8 cellular contexts compared by ENCODE assay signal in the genomic region with DNA sequence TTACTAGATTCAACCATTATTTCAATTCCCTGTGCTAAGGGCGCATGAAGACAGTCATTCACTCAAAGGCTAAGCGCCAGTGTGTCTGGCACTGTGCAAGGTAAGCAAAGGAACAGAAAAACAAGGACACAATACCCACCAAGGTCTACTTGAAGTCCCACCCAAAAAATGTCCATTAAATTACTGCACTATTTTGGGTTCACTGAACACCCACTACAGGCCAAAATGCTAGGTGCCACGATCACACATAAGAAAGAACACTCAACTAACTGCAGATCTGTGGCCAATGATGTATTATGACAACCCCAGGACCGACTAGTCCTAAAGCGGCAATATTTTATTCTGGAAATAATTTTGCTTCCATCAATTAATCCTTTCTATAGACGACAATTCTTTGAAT. TPM values are rescaled to one million over a fixed set of nuclear protein-coding genes. Genes with fewer than 3 reads are reported as not detected.
DNase-seq lines count a peak whose midpoint lies in the region; ATAC-seq and TF ChIP-seq lines count a peak whose summit lies in the region.

No MANE protein-coding gene starts in this region.

- ATAC-seq in HG03025 (IDR thresholded peaks at IDR 0.05; ENCODE audit: low FRiP score, unreplicated experiment) (no peak), body of pancreas (no peak)

- DNase-seq in GM12864 (ENCODE audit: low read depth) = no peak
- DNase-seq in NT2/D1 (ENCODE audit: low read depth, low spot score) = no peak
- DNase-seq in osteoblast (ENCODE audit: insufficient read length, low spot score, missing footprints) = no peak
- DNase-seq in body of pancreas = no peak
- no peak for DNase-seq in DMS79 treated with DMSO at 0.1 percent for 48 hours (lab: John Stamatoyannopoulos, UW)
- no peak for DNase-seq in uterus

- TF ChIP-seq POLR2A in body of pancreas (IDR thresholded peaks at IDR 0.05) = no peak
- TF ChIP-seq POLR2A in uterus (IDR thresholded peaks at IDR 0.05) = no peak

- H3K9me3 ChIP-seq in NT2/D1 (ENCODE audit: insufficient read depth, low read length) = 0 out of 2 replicates have a peak, but pooled peaks cover under 1% of the 10 kb centered on the region
- H3K9me3 ChIP-seq in endocrine pancreas (ENCODE audit: control insufficient read depth, low read length) = no peaks in the 10 kb centered on the region
- H3K9me3 ChIP-seq in osteoblast (ENCODE audit: low read depth, low read length) = no peaks in the 10 kb centered on the region
- no peaks in the 10 kb centered on the region for H3K9me3 ChIP-seq in body of pancreas
- H3K9me3 ChIP-seq in uterus = no peaks in the 10 kb centered on the region

- intact Hi-C loops in body of pancreas (cut with DNase I) = no loop called here
- intact Hi-C loops in uterus (cut with DNase I; ENCODE audit: low total_unique reads) = no loop called here

- 15 to 16% methylated on average over 6 of the region's 6 CpGs for WGBS in body of pancreas, 2 donors

- H3K4me3 ChIP-seq in GM12864 (ENCODE audit: low read depth, low read length) (peak overlapping the region; percentile 75), NT2/D1 (ENCODE audit: insufficient read length, low read depth) (peak overlapping the region; percentile 84), endocrine pancreas (ENCODE audit: control insufficient read depth, insufficient read depth, low read length) (peak overlapping the region; percentile 96), osteoblast (ENCODE audit: insufficient read depth, low read length) (peak overlapping the region; percentile 93), body of pancreas (peak overlapping the region in 1 of 2 donors; percentile 10), uterus (peak overlapping the region in 1 of 2 donors; percentile 94)

- H2AFZ ChIP-seq in osteoblast (ENCODE audit: low read length) = no peak overlapping the region

- no peaks in the 10 kb centered on the region for H3K27me3 ChIP-seq in NT2/D1 (ENCODE audit: insufficient read depth, insufficient read length)
- no peaks in the 10 kb centered on the region for H3K27me3 ChIP-seq in endocrine pancreas (ENCODE audit: control insufficient read depth, insufficient read depth, low read length)
- no peaks in the 10 kb centered on the region for H3K27me3 ChIP-seq in osteoblast (ENCODE audit: insufficient read depth, low read length)
- H3K27me3 ChIP-seq in body of pancreas = no peaks in the 10 kb centered on the region
- no peaks in the 10 kb centered on the region for H3K27me3 ChIP-seq in uterus

- peaks cover 62% of the 10 kb centered on the region for H3K79me2 ChIP-seq in osteoblast (ENCODE audit: insufficient read depth, low read length)

- no peaks in the 10 kb centered on the region for H3K4me1 ChIP-seq in NT2/D1 (ENCODE audit: insufficient read depth, insufficient read length)
- peaks cover 15% of the 10 kb centered on the region for H3K4me1 ChIP-seq in endocrine pancreas (ENCODE audit: control insufficient read depth, insufficient read depth, low read length)
- H3K4me1 ChIP-seq in osteoblast (ENCODE audit: insufficient read depth, low read length) = peaks cover 16% of the 10 kb centered on the region
- H3K4me1 ChIP-seq in body of pancreas = peaks cover 37% of the 10 kb centered on the region
- H3K4me1 ChIP-seq in uterus = peaks cover 5 to 7% of the 10 kb centered on the region in 2 donors

- peak overlapping the region; percentile 85 for H3K4me2 ChIP-seq in osteoblast (ENCODE audit: insufficient read depth, low read length)

- H3K27ac ChIP-seq in osteoblast (ENCODE audit: low read depth, low read length) (no peak overlapping the region), body of pancreas (peak overlapping the region in 1 of 4 donors; percentile 86), uterus (no peak overlapping the region)

- H3K36me3 ChIP-seq in NT2/D1 (ENCODE audit: insufficient read depth, insufficient read length, low read length) (no peaks in the 10 kb centered on the region), endocrine pancreas (ENCODE audit: control insufficient read depth, insufficient read depth, low read length) (no peaks in the 10 kb centered on the region), osteoblast (ENCODE audit: insufficient read depth, low read length) (no peaks in the 10 kb centered on the region), body of pancreas (replicated peaks in 1 of 2; ENCODE audit: insufficient read depth in 1 of 2, low read depth in 2 of 2) (no peaks in the 10 kb centered on the region), uterus (no peaks in the 10 kb centered on the region)

- H4K20me1 ChIP-seq in osteoblast (ENCODE audit: insufficient read depth, low read length) = peaks cover 42% of the 10 kb centered on the region

- H3K9ac ChIP-seq in NT2/D1 (ENCODE audit: insufficient read length, low read depth) (no peak overlapping the region), endocrine pancreas (ENCODE audit: control insufficient read depth, insufficient read depth, low read length) (peak overlapping the region; percentile 21)

- TF ChIP-seq CTCF in GM12864 (IDR thresholded peaks at IDR 0.05; ENCODE audit: low read depth, low read length, missing control alignments) = no peak
- TF ChIP-seq CTCF in osteoblast (IDR thresholded peaks at IDR 0.05; ENCODE audit: extremely low read depth, low read depth, low read length) = no peak
- TF ChIP-seq CTCF in body of pancreas (IDR thresholded peaks at IDR 0.05) = no peak
- no peak for TF ChIP-seq CTCF in uterus (IDR thresholded peaks at IDR 0.05)

RNA-seq across cellular contexts. Expression of gene TMEM131, which starts 1.8 kb away (rescaled TPM):
- total RNA-seq in osteoblast (30.0 and 41.8 TPM in 2 replicates), body of pancreas (10 to 100 TPM; 20.0 to 21.4 TPM), uterus (10 to 100 TPM; 14.1 to 62.4 (median 35.4) TPM)
